Comparison of ENCODE assay signal across 1 cellular context in the genomic region with DNA sequence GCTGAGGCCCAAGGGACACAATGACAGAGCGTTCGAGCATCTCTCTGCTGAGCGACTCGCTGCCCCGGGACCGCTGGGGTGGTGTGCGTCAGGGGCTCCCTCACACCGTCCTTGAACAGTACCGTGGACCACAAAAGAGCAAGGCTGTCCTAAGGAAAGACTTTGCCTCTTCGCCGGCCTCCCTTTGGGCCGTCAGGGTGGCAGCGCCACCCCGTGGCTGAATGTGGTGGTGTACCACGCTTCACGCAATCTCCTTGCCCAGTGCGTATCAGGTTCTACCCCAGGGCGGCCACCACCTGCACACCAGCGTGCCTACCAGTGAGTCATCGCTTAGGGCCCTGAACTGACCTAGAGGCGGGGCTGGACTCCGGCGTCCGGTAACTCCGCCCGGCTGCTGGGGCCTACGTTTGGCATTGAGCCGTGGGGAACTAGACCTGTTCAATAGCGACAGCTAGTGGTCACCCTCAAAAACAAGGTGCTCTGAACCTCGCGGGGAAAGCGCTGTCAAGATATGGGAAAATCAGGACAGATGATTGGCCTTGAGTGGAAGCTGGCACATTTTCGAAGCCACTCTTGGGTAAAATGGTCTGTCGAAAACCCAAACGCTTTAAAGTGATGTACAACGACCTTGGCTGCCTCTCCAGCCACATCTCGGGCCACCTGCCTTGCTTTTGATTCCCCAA.
TF ChIP-seq lines count a peak whose summit lies in the region.

No MANE protein-coding gene starts in this region.

TF ChIP-seq in K562, 482 proteins besides CTCF, POLR2A, EP300 and RAD21 (continued from another document and continues in another):
- TF ChIP-seq, protein P1, sequence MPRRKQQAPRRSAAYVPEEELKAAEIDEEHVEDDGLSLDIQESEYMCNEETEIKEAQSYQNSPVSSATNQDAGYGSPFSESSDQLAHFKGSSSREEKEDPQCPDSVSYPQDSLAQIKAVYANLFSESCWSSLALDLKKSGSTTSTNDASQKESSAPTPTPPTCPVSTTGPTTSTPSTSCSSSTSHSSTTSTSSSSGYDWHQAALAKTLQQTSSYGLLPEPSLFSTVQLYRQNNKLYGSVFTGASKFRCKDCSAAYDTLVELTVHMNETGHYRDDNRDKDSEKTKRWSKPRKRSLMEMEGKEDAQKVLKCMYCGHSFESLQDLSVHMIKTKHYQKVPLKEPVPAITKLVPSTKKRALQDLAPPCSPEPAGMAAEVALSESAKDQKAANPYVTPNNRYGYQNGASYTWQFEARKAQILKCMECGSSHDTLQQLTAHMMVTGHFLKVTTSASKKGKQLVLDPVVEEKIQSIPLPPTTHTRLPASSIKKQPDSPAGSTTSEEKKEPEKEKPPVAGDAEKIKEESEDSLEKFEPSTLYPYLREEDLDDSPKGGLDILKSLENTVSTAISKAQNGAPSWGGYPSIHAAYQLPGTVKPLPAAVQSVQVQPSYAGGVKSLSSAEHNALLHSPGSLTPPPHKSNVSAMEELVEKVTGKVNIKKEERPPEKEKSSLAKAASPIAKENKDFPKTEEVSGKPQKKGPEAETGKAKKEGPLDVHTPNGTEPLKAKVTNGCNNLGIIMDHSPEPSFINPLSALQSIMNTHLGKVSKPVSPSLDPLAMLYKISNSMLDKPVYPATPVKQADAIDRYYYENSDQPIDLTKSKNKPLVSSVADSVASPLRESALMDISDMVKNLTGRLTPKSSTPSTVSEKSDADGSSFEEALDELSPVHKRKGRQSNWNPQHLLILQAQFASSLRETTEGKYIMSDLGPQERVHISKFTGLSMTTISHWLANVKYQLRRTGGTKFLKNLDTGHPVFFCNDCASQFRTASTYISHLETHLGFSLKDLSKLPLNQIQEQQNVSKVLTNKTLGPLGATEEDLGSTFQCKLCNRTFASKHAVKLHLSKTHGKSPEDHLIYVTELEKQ (CRISPR knock-in tag; IDR thresholded peaks at IDR 0.05): no peak
- TF ChIP-seq KLF1 (tag; IDR thresholded peaks at IDR 0.05) (no peak), TARDBP (IDR thresholded peaks at IDR 0.05) (peak; percentile 87; the same call in 1 of the 2 replicates), IRF2 (CRISPR knock-in tag; IDR thresholded peaks at IDR 0.05) (no peak), TEAD1 (CRISPR knock-in tag; IDR thresholded peaks at IDR 0.05) (peak in 1 of 2 experiments; percentile 64; a peak in 1 of 4 replicates), PCBP2 (IDR thresholded peaks at IDR 0.05; ENCODE audit: low read depth, low read length, poor library complexity, severe bottlenecking) (no peak), NBN (IDR thresholded peaks at IDR 0.05; ENCODE audit: low read depth) (peak; percentile 90), ZNF253 (CRISPR knock-in tag; conservative IDR thresholded peaks at IDR 0.05) (no peak), STAT5A (IDR thresholded peaks at IDR 0.05; ENCODE audit: borderline replicate concordance, low read length) (peak; percentile 39; the same call in 1 of the 2 replicates), MYNN (IDR thresholded peaks at IDR 0.05) (peak; percentile 93), MYNN (CRISPR knock-in tag; IDR thresholded peaks at IDR 0.05) (no peak), POLR3G (IDR thresholded peaks at IDR 0.05; ENCODE audit: extremely low read depth, insufficient read length, insufficient replicate concordance) (no peak), ARNT (IDR thresholded peaks at IDR 0.05) (no peak), ZNF707 (CRISPR knock-in tag; conservative IDR thresholded peaks at IDR 0.05) (no peak), ZNF274 (IDR thresholded peaks at IDR 0.05; ENCODE audit: borderline replicate concordance, low read depth, low read length) (no peak), GABPB1 (CRISPR knock-in tag; IDR thresholded peaks at IDR 0.05) (peak; percentile 77), NFE2L1 (tag; IDR thresholded peaks at IDR 0.05; ENCODE audit: borderline replicate concordance, low read depth) (no peak), ZKSCAN1 (IDR thresholded peaks at IDR 0.05; ENCODE audit: low read depth, low read length) (0 out of 2 replicates have a peak, but pooled peaks have one; percentile 27), ZNF41 (CRISPR knock-in tag; conservative IDR thresholded peaks at IDR 0.05) (no peak), NRF1 (conservative IDR thresholded peaks at IDR 0.05 in 1 of 2, IDR thresholded peaks at IDR 0.05 in 1 of 2) (peak; percentile 59 to 71), DNMT1 (IDR thresholded peaks at IDR 0.05) (no peak), ZNF79 (CRISPR knock-in tag; IDR thresholded peaks at IDR 0.05; ENCODE audit: low read depth) (no peak), HNRNPK (IDR thresholded peaks at IDR 0.05; ENCODE audit: low read depth, low read length, poor library complexity, severe bottlenecking) (no peak), MXI1 (IDR thresholded peaks at IDR 0.05; ENCODE audit: low read depth, low read length) (no peak)
- TF ChIP-seq, protein P2, sequence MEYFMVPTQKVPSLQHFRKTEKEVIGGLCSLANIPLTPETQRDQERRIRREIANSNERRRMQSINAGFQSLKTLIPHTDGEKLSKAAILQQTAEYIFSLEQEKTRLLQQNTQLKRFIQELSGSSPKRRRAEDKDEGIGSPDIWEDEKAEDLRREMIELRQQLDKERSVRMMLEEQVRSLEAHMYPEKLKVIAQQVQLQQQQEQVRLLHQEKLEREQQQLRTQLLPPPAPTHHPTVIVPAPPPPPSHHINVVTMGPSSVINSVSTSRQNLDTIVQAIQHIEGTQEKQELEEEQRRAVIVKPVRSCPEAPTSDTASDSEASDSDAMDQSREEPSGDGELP (CRISPR knock-in tag; IDR thresholded peaks at IDR 0.05; ENCODE audit: borderline replicate concordance): peak; percentile 93
- TF ChIP-seq, protein P3, sequence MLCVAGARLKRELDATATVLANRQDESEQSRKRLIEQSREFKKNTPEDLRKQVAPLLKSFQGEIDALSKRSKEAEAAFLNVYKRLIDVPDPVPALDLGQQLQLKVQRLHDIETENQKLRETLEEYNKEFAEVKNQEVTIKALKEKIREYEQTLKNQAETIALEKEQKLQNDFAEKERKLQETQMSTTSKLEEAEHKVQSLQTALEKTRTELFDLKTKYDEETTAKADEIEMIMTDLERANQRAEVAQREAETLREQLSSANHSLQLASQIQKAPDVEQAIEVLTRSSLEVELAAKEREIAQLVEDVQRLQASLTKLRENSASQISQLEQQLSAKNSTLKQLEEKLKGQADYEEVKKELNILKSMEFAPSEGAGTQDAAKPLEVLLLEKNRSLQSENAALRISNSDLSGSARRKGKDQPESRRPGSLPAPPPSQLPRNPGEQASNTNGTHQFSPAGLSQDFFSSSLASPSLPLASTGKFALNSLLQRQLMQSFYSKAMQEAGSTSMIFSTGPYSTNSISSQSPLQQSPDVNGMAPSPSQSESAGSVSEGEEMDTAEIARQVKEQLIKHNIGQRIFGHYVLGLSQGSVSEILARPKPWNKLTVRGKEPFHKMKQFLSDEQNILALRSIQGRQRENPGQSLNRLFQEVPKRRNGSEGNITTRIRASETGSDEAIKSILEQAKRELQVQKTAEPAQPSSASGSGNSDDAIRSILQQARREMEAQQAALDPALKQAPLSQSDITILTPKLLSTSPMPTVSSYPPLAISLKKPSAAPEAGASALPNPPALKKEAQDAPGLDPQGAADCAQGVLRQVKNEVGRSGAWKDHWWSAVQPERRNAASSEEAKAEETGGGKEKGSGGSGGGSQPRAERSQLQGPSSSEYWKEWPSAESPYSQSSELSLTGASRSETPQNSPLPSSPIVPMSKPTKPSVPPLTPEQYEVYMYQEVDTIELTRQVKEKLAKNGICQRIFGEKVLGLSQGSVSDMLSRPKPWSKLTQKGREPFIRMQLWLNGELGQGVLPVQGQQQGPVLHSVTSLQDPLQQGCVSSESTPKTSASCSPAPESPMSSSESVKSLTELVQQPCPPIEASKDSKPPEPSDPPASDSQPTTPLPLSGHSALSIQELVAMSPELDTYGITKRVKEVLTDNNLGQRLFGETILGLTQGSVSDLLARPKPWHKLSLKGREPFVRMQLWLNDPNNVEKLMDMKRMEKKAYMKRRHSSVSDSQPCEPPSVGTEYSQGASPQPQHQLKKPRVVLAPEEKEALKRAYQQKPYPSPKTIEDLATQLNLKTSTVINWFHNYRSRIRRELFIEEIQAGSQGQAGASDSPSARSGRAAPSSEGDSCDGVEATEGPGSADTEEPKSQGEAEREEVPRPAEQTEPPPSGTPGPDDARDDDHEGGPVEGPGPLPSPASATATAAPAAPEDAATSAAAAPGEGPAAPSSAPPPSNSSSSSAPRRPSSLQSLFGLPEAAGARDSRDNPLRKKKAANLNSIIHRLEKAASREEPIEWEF (CRISPR knock-in tag; IDR thresholded peaks at IDR 0.05): no peak
- TF ChIP-seq, protein P4, sequence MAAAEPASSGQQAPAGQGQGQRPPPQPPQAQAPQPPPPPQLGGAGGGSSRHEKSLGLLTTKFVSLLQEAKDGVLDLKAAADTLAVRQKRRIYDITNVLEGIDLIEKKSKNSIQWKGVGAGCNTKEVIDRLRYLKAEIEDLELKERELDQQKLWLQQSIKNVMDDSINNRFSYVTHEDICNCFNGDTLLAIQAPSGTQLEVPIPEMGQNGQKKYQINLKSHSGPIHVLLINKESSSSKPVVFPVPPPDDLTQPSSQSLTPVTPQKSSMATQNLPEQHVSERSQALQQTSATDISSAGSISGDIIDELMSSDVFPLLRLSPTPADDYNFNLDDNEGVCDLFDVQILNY (CRISPR knock-in tag; IDR thresholded peaks at IDR 0.05): 0 out of 2 replicates have a peak, but pooled peaks have one; percentile 74
- TF ChIP-seq, protein P5, sequence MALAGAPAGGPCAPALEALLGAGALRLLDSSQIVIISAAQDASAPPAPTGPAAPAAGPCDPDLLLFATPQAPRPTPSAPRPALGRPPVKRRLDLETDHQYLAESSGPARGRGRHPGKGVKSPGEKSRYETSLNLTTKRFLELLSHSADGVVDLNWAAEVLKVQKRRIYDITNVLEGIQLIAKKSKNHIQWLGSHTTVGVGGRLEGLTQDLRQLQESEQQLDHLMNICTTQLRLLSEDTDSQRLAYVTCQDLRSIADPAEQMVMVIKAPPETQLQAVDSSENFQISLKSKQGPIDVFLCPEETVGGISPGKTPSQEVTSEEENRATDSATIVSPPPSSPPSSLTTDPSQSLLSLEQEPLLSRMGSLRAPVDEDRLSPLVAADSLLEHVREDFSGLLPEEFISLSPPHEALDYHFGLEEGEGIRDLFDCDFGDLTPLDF (CRISPR knock-in tag; IDR thresholded peaks at IDR 0.05): peak; percentile 51; the same call in 1 of the 2 replicates
- TF ChIP-seq, protein P6, sequence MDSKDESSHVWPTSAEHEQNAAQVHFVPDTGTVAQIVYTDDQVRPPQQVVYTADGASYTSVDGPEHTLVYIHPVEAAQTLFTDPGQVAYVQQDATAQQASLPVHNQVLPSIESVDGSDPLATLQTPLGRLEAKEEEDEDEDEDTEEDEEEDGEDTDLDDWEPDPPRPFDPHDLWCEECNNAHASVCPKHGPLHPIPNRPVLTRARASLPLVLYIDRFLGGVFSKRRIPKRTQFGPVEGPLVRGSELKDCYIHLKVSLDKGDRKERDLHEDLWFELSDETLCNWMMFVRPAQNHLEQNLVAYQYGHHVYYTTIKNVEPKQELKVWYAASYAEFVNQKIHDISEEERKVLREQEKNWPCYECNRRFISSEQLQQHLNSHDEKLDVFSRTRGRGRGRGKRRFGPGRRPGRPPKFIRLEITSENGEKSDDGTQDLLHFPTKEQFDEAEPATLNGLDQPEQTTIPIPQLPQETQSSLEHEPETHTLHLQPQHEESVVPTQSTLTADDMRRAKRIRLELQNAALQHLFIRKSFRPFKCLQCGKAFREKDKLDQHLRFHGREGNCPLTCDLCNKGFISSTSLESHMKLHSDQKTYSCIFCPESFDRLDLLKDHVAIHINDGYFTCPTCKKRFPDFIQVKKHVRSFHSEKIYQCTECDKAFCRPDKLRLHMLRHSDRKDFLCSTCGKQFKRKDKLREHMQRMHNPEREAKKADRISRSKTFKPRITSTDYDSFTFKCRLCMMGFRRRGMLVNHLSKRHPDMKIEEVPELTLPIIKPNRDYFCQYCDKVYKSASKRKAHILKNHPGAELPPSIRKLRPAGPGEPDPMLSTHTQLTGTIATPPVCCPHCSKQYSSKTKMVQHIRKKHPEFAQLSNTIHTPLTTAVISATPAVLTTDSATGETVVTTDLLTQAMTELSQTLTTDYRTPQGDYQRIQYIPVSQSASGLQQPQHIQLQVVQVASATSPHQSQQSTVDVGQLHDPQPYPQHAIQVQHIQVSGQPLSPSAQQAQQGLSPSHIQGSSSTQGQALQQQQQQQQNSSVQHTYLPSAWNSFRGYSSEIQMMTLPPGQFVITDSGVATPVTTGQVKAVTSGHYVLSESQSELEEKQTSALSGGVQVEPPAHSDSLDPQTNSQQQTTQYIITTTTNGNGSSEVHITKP (IDR thresholded peaks at IDR 0.05; ENCODE audit: partially characterized antibody): no peak
- TF ChIP-seq, protein P7, sequence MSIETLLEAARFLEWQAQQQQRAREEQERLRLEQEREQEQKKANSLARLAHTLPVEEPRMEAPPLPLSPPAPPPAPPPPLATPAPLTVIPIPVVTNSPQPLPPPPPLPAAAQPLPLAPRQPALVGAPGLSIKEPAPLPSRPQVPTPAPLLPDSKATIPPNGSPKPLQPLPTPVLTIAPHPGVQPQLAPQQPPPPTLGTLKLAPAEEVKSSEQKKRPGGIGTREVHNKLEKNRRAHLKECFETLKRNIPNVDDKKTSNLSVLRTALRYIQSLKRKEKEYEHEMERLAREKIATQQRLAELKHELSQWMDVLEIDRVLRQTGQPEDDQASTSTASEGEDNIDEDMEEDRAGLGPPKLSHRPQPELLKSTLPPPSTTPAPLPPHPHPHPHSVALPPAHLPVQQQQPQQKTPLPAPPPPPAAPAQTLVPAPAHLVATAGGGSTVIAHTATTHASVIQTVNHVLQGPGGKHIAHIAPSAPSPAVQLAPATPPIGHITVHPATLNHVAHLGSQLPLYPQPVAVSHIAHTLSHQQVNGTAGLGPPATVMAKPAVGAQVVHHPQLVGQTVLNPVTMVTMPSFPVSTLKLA (conservative IDR thresholded peaks at IDR 0.05): peak; percentile 63 to 65; a peak in 3 of 4 replicates
- TF ChIP-seq, protein P8, sequence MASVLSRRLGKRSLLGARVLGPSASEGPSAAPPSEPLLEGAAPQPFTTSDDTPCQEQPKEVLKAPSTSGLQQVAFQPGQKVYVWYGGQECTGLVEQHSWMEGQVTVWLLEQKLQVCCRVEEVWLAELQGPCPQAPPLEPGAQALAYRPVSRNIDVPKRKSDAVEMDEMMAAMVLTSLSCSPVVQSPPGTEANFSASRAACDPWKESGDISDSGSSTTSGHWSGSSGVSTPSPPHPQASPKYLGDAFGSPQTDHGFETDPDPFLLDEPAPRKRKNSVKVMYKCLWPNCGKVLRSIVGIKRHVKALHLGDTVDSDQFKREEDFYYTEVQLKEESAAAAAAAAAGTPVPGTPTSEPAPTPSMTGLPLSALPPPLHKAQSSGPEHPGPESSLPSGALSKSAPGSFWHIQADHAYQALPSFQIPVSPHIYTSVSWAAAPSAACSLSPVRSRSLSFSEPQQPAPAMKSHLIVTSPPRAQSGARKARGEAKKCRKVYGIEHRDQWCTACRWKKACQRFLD (CRISPR knock-in tag; IDR thresholded peaks at IDR 0.05): 0 out of 2 replicates have a peak, but pooled peaks have one; percentile 32
- TF ChIP-seq, protein P9, sequence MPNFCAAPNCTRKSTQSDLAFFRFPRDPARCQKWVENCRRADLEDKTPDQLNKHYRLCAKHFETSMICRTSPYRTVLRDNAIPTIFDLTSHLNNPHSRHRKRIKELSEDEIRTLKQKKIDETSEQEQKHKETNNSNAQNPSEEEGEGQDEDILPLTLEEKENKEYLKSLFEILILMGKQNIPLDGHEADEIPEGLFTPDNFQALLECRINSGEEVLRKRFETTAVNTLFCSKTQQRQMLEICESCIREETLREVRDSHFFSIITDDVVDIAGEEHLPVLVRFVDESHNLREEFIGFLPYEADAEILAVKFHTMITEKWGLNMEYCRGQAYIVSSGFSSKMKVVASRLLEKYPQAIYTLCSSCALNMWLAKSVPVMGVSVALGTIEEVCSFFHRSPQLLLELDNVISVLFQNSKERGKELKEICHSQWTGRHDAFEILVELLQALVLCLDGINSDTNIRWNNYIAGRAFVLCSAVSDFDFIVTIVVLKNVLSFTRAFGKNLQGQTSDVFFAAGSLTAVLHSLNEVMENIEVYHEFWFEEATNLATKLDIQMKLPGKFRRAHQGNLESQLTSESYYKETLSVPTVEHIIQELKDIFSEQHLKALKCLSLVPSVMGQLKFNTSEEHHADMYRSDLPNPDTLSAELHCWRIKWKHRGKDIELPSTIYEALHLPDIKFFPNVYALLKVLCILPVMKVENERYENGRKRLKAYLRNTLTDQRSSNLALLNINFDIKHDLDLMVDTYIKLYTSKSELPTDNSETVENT (CRISPR knock-in tag; IDR thresholded peaks at IDR 0.05): no peak
